In genomic region chr12:12483438-12483837, GRCh38 we compare ENCODE assay signal across 17 cellular contexts.
DNase-seq lines count a peak whose midpoint lies in the region; ATAC-seq, FAIRE-seq and TF ChIP-seq lines count a peak whose summit lies in the region.
"Had no signal": no experiment of that assay in that cellular context is flagged by ENCODE, and none has a peak within 500 bp of the region (broad histone marks: within the 10 kb centered on the region; RNA-seq: fewer than 3 reads in every experiment).

No MANE protein-coding gene starts in this region.

- no peak for TF ChIP-seq EP300 in GM12878 (IDR thresholded peaks at IDR 0.05; ENCODE audit: borderline replicate concordance in 1 of 2, control insufficient read depth in 1 of 2, low read depth in 2 of 2, low read length in 2 of 2)

- H4K20me1 ChIP-seq in GM12878 (ENCODE audit: control insufficient read depth, insufficient read depth): no peaks in the 10 kb centered on the region

- SMC1A ChIA-PET in GM12878 (lab: Charles Lee; ENCODE audit: uncharacterized antibody, unreplicated experiment): interaction anchor here (0.8 to 8.3 kb wide), 20 partner anchors 9 to 214 kb away, joined by 3 to 98 read pairs (median 5); no protein-coding TSS in a partner anchor

- H3K36me3 Mint-ChIP-seq in activated CD4-positive, alpha-beta T cell treated with anti-CD3 and anti-CD28 coated beads, Interleukin-2, amount 10 ng/mL, durations not matched to agents 7 days and 5 days (ENCODE audit: low read depth): peaks cover 69% of the 10 kb centered on the region

- no peak for TF ChIP-seq RAD21 in GM12878 (IDR thresholded peaks at IDR 0.05; ENCODE audit: insufficient read depth, low read depth, low read length)

- peak overlapping the region; percentile 78 for H3K27ac ChIP-seq in GM12878 (ENCODE audit: control insufficient read depth, insufficient read depth)
- H3K27ac ChIP-seq in spleen: peak overlapping the region in 7 of 8 donors; percentile 58 to 83 (median 76)
- H3K27ac ChIP-seq: coronary artery, sigmoid colon had no signal

- TF ChIP-seq POLR2A in GM12878 (IDR thresholded peaks at IDR 0.05; ENCODE audit: low read depth, low read length): no peak
- no peak for TF ChIP-seq POLR2A in spleen (IDR thresholded peaks at IDR 0.05)

- H3K4me3 Mint-ChIP-seq in activated CD4-positive, alpha-beta T cell treated with anti-CD3 and anti-CD28 coated beads, Interleukin-2, amount 10 ng/mL, durations not matched to agents 7 days and 5 days: peak overlapping the region; percentile 67
- H3K4me3 Mint-ChIP-seq: nephron had no signal

- CTCF ChIA-PET in activated CD4-positive, alpha-beta T cell treated with anti-CD3 and anti-CD28 coated beads, Interleukin-2, amount 10 ng/mL, durations not matched to agents 7 days and 5 days (lab: Charles Lee): interaction anchor here (0.5 to 1.1 kb wide), 5 partner anchors 18 to 179 kb away, joined by 3 to 4 read pairs (median 3); no protein-coding TSS in a partner anchor
- CTCF ChIA-PET in GM12878 (lab: Yijun Ruan, JAX): interaction anchor here (0.7 to 10.6 kb wide), 11 partner anchors 9 to 253 kb away, joined by 3 to 72 read pairs (median 3); no protein-coding TSS in a partner anchor

- H3K9ac ChIP-seq in GM12878 (ENCODE audit: control insufficient read depth, insufficient read depth, low read length): no peak overlapping the region

- no peak for DNase-seq in activated CD4-positive, alpha-beta T cell treated with anti-CD3 and anti-CD28 coated beads, Interleukin-2, amount 10 ng/mL, durations not matched to agents 7 days and 5 days
- DNase-seq in activated CD4-positive, alpha-beta T cell treated with anti-CD3 and anti-CD28 coated beads, Interleukin-2, amount 50 U/mL, for 1 hour: no peak
- DNase-seq in GM12878 (ENCODE audit: low read depth, low spot score) (no peak), spleen (no peak), HTR-8/SVneo (ENCODE audit: insufficient read length, low spot score) (no peak)
- DNase-seq in stimulated activated CD4-positive, alpha-beta T cell treated with anti-CD3 and anti-CD28 coated beads, Interleukin-4, amount 100 ng/mL, for 1 hour: no peak
- DNase-seq: anterior cingulate cortex, Caco-2, hypothalamus, NCI-H2029, sigmoid colon had no signal

- no peaks in the 10 kb centered on the region for H3K27me3 Mint-ChIP-seq in activated CD4-positive, alpha-beta T cell treated with anti-CD3 and anti-CD28 coated beads, Interleukin-2, amount 10 ng/mL, durations not matched to agents 7 days and 5 days

- TF ChIP-seq CTCF in GM12878 (IDR thresholded peaks at IDR 0.05 in 2 of 3, conservative IDR thresholded peaks at IDR 0.05 in 1 of 3; ENCODE audit: control insufficient read depth in 2 of 3, extremely low read depth in 1 of 3, insufficient read depth in 1 of 3, low read depth in 3 of 3, low read length in 3 of 3) (no peak), spleen (IDR thresholded peaks at IDR 0.05 in 8 of 11, conservative IDR thresholded peaks at IDR 0.05 in 3 of 11) (no peak)

- no peak overlapping the region for H2AFZ ChIP-seq in GM12878 (ENCODE audit: control insufficient read depth, low read depth, low read length)

- FAIRE-seq in GM12878 (lab: Jason Lieb, UNC) (no peak), HTR-8/SVneo (lab: Jason Lieb, UNC) (no peak)

- H3K27ac Mint-ChIP-seq in activated CD4-positive, alpha-beta T cell treated with anti-CD3 and anti-CD28 coated beads, Interleukin-2, amount 10 ng/mL, durations not matched to agents 7 days and 5 days: peak overlapping the region; percentile 96
- H3K27ac Mint-ChIP-seq: nephron had no signal

- H3K9me3 ChIP-seq in GM12878 (replicated peaks; ENCODE audit: control insufficient read depth, insufficient read depth, low read length) (no peaks in the 10 kb centered on the region), spleen (no peaks in the 10 kb centered on the region)
- H3K9me3 ChIP-seq: Caco-2, HAP-1, sigmoid colon had no signal

- H3K4me3 ChIP-seq in GM12878: no peak overlapping the region
- no peak overlapping the region for H3K4me3 ChIP-seq in spleen
- H3K4me3 ChIP-seq: coronary artery, HAP-1, sigmoid colon had no signal

- RAD21 ChIA-PET in GM12878 (lab: Charles Lee; ENCODE audit: unreplicated experiment): interaction anchor here (0.7 to 4.5 kb wide), 18 partner anchors 10 to 253 kb away, joined by 3 to 42 read pairs (median 4); no protein-coding TSS in a partner anchor

- H3K4me1 Mint-ChIP-seq in activated CD4-positive, alpha-beta T cell treated with anti-CD3 and anti-CD28 coated beads, Interleukin-2, amount 10 ng/mL, durations not matched to agents 7 days and 5 days: peaks cover 66% of the 10 kb centered on the region
- H3K4me1 Mint-ChIP-seq: nephron had no signal

- no TSS peak for BruUV-seq in GM12878 (replicated peaks; lab: Mats Ljungman, UMichigan)

- POLR2A ChIA-PET in activated CD4-positive, alpha-beta T cell treated with anti-CD3 and anti-CD28 coated beads, Interleukin-2, amount 10 ng/mL, durations not matched to agents 7 days and 5 days (lab: Charles Lee): interaction anchor here (0.7 to 1.0 kb wide), 2 partner anchors 21 to 233 kb away, joined by 3 to 5 read pairs; no protein-coding TSS in a partner anchor
- POLR2A ChIA-PET in GM12878 (lab: Charles Lee): interaction anchor here (0.9 to 2.4 kb wide), 9 partner anchors 11 to 163 kb away, joined by 3 to 15 read pairs (median 4); no protein-coding TSS in a partner anchor

- WGBS in GM12878 (ENCODE audit: insufficient coverage, insufficient replicate concordance, low lambda C conversion rate, missing lambda C conversion rate): 78% methylated on average over 3 of the region's 3 CpGs
- 72 to 93% (median 81%) methylated on average over 3 of the region's 3 CpGs for whole genome bisulfite sequencing in spleen, 5 donors

- H3K4me2 ChIP-seq in GM12878 (ENCODE audit: control insufficient read depth, insufficient read depth): no peak overlapping the region; the same call in 1 of the 2 replicates

- ATAC-seq in HG02870 (IDR thresholded peaks at IDR 0.05; ENCODE audit: unreplicated experiment): peak; percentile 4
- peak; percentile 17 for ATAC-seq in GM12878
- ATAC-seq in HG03378 (IDR thresholded peaks at IDR 0.05; ENCODE audit: unreplicated experiment): no peak
- ATAC-seq: left lobe of liver had no signal

- H3K4me1 ChIP-seq in GM12878 (ENCODE audit: control insufficient read depth, insufficient read depth, low read length) (peaks cover 21% of the 10 kb centered on the region), spleen (peaks cover 0 to 35% (median 8%) of the 10 kb centered on the region in 6 donors)
- H3K4me1 ChIP-seq: Caco-2, HAP-1, sigmoid colon had no signal

- H3K27me3 ChIP-seq in GM12878 (replicated peaks in 1 of 2; ENCODE audit: control insufficient read depth in 2 of 2, insufficient read depth in 2 of 2, low read length in 1 of 2) (no peaks in the 10 kb centered on the region), spleen (replicated peaks in 1 of 7) (no peaks in the 10 kb centered on the region)
- H3K27me3 ChIP-seq: sigmoid colon had no signal

- no peaks in the 10 kb centered on the region for H3K9me3 Mint-ChIP-seq in activated CD4-positive, alpha-beta T cell treated with anti-CD3 and anti-CD28 coated beads, Interleukin-2, amount 10 ng/mL, durations not matched to agents 7 days and 5 days
- H3K9me3 Mint-ChIP-seq: nephron had no signal

- in situ Hi-C loops in GM12878 (cut with MboI): no loop called here

- H3K79me2 ChIP-seq in GM12878 (ENCODE audit: control insufficient read depth, insufficient read depth, low read length): peaks cover 2% of the 10 kb centered on the region

- H3K36me3 ChIP-seq in GM12878 (ENCODE audit: control insufficient read depth in 2 of 2, insufficient read depth in 2 of 2, low read length in 1 of 2) (peaks cover 9 to 24% of the 10 kb centered on the region in 2 experiments), spleen (peaks cover 0 to 68% (median 17%) of the 10 kb centered on the region in 6 donors)

- intact Hi-C loops in GM12878 (cut with micrococcal nuclease; ENCODE audit: unreplicated experiment) (no loop called here), spleen (cut with DNase I; ENCODE audit: low total_unique reads) (no loop called here)

TF ChIP-seq in GM12878, 131 proteins besides CTCF, POLR2A, EP300 and RAD21:
- no peak for TF ChIP-seq ZNF592 (IDR thresholded peaks at IDR 0.05)
- 0 out of 2 replicates have a peak, but pooled peaks have one; percentile 41 for TF ChIP-seq SMARCA5 (IDR thresholded peaks at IDR 0.05)
